ENCODE assay signal across 8 cellular contexts in genomic region chrX:49166914-49167739, GRCh38. TPM values are rescaled to one million over a fixed set of nuclear protein-coding genes. Genes with fewer than 3 reads are reported as not detected.
DNase-seq lines count a peak whose midpoint lies in the region; ATAC-seq and TF ChIP-seq lines count a peak whose summit lies in the region.

No MANE protein-coding gene starts in this region.

- DNase-seq in CD4-positive, CD25-positive, alpha-beta regulatory T cell = peak; percentile 52 to 74 (median 54)
- DNase-seq in HCEC 1CT (peak; percentile 65), fibroblast of gingiva (ENCODE audit: low read depth) (peak; percentile 74), type B pancreatic cell (ENCODE audit: extremely low spot score, unreplicated experiment) (no peak), NCI-H345 (lab: John Stamatoyannopoulos, UW) (no peak)
- peak; percentile 48 for DNase-seq in activated T-cell treated with anti-CD3 and anti-CD28 coated beads, Interleukin-2, amount 50 U/mL, for 4 hours

- H3K27me3 ChIP-seq in CD4-positive, CD25-positive, alpha-beta regulatory T cell (ENCODE audit: control insufficient read depth, insufficient read depth, low read length) = no peaks in the 10 kb centered on the region
- no peaks in the 10 kb centered on the region for H3K27me3 ChIP-seq in OCI-LY1 (ENCODE audit: insufficient read depth, low read length)

- no peaks in the 10 kb centered on the region for H3K9me2 ChIP-seq in OCI-LY1 (ENCODE audit: low read depth, low read length)

- H4K20me1 ChIP-seq in OCI-LY1 (ENCODE audit: insufficient read depth, low read length) = no peaks in the 10 kb centered on the region

- H3K4me1 ChIP-seq in CD4-positive, CD25-positive, alpha-beta regulatory T cell (ENCODE audit: control insufficient read depth, insufficient read depth, low read length, poor library complexity, severe bottlenecking) = peaks cover 27% of the 10 kb centered on the region
- H3K4me1 ChIP-seq in OCI-LY1 (ENCODE audit: insufficient read depth, low read length, severe bottlenecking) = peaks cover 34% of the 10 kb centered on the region

- peak overlapping the region; percentile 81 for H3K27ac ChIP-seq in CD4-positive, CD25-positive, alpha-beta regulatory T cell (ENCODE audit: insufficient read depth, low read length, poor library complexity, severe bottlenecking)
- peak overlapping the region; percentile 93 for H3K27ac ChIP-seq in OCI-LY1 (ENCODE audit: low read depth, low read length, poor library complexity, severe bottlenecking)

- peak overlapping the region; percentile 93 for H3K4me2 ChIP-seq in OCI-LY1 (ENCODE audit: low read length)

- no peaks in the 10 kb centered on the region for H3K36me3 Mint-ChIP-seq in CD4-positive, CD25-positive, alpha-beta regulatory T cell
- no peaks in the 10 kb centered on the region for H3K36me3 Mint-ChIP-seq in activated T-cell treated with anti-CD3 and anti-CD28 coated beads, Interleukin-2, amount 50 U/mL, for 4 hours (ENCODE audit: insufficient read depth)
- H3K36me3 Mint-ChIP-seq in nephron (ENCODE audit: low read depth) (no peaks in the 10 kb centered on the region), type B pancreatic cell (no peaks in the 10 kb centered on the region)

- peaks cover 0 to 1% (median 0%) of the 10 kb centered on the region in 7 donors for H3K9me3 Mint-ChIP-seq in CD4-positive, CD25-positive, alpha-beta regulatory T cell
- no peaks in the 10 kb centered on the region for H3K9me3 Mint-ChIP-seq in activated T-cell treated with anti-CD3 and anti-CD28 coated beads, Interleukin-2, amount 50 U/mL, for 4 hours
- peaks cover 6% of the 10 kb centered on the region for H3K9me3 Mint-ChIP-seq in nephron
- peaks cover 5% of the 10 kb centered on the region for H3K9me3 Mint-ChIP-seq in type B pancreatic cell

- H3K79me2 ChIP-seq in OCI-LY1 (ENCODE audit: insufficient read depth, low read length) = no peaks in the 10 kb centered on the region

- H3K9ac ChIP-seq in OCI-LY1 (ENCODE audit: low read length) = peak overlapping the region; percentile 72

- H3K36me3 ChIP-seq in CD4-positive, CD25-positive, alpha-beta regulatory T cell (ENCODE audit: control insufficient read depth, insufficient read depth, low read length) = no peaks in the 10 kb centered on the region
- no peaks in the 10 kb centered on the region for H3K36me3 ChIP-seq in OCI-LY1 (ENCODE audit: insufficient read depth, low read length)

- TF ChIP-seq CTCF in OCI-LY1 (IDR thresholded peaks at IDR 0.05; ENCODE audit: low read length) = no peak
- TF ChIP-seq CTCF in nephron (IDR thresholded peaks at IDR 0.05; ENCODE audit: unreplicated experiment in 3 of 3) = no peak
- TF ChIP-seq CTCF in type B pancreatic cell (conservative IDR thresholded peaks at IDR 0.05) = no peak

- no peak overlapping the region for H2AFZ ChIP-seq in OCI-LY1 (ENCODE audit: low read length)

- no peaks in the 10 kb centered on the region for H3K9me3 ChIP-seq in CD4-positive, CD25-positive, alpha-beta regulatory T cell (ENCODE audit: control insufficient read depth in 2 of 2, low read length in 2 of 2)
- H3K9me3 ChIP-seq in OCI-LY1 (ENCODE audit: low read length) = no peaks in the 10 kb centered on the region

- H3K4me3 Mint-ChIP-seq in CD4-positive, CD25-positive, alpha-beta regulatory T cell = peak overlapping the region; percentile 75 to 95 (median 90)
- peak overlapping the region; percentile 83 for H3K4me3 Mint-ChIP-seq in activated T-cell treated with anti-CD3 and anti-CD28 coated beads, Interleukin-2, amount 50 U/mL, for 4 hours
- H3K4me3 Mint-ChIP-seq in nephron (peak overlapping the region; percentile 77 to 84 (median 83)), type B pancreatic cell (peak overlapping the region; percentile 83)

- no peaks in the 10 kb centered on the region for H3K27me3 Mint-ChIP-seq in CD4-positive, CD25-positive, alpha-beta regulatory T cell
- H3K27me3 Mint-ChIP-seq in activated T-cell treated with anti-CD3 and anti-CD28 coated beads, Interleukin-2, amount 50 U/mL, for 4 hours (ENCODE audit: low read depth) = no peaks in the 10 kb centered on the region
- H3K27me3 Mint-ChIP-seq in nephron (ENCODE audit: low read depth) (peaks cover 17% of the 10 kb centered on the region), type B pancreatic cell (peaks cover 8% of the 10 kb centered on the region)

- peak overlapping the region; percentile 74 for H3K4me3 ChIP-seq in CD4-positive, CD25-positive, alpha-beta regulatory T cell (ENCODE audit: low read depth, low read length)
- peak overlapping the region; percentile 65 for H3K4me3 ChIP-seq in OCI-LY1 (ENCODE audit: low read depth, low read length, poor library complexity, severe bottlenecking)

- H3F3A ChIP-seq in OCI-LY1 (ENCODE audit: insufficient read depth, low read length) = no peaks in the 10 kb centered on the region

- peaks cover 0 to 46% (median 11%) of the 10 kb centered on the region in 4 donors for H3K4me1 Mint-ChIP-seq in CD4-positive, CD25-positive, alpha-beta regulatory T cell
- peaks cover 28% of the 10 kb centered on the region for H3K4me1 Mint-ChIP-seq in activated T-cell treated with anti-CD3 and anti-CD28 coated beads, Interleukin-2, amount 50 U/mL, for 4 hours (ENCODE audit: low read depth)
- H3K4me1 Mint-ChIP-seq in nephron = peaks cover 19% of the 10 kb centered on the region
- no peaks in the 10 kb centered on the region for H3K4me1 Mint-ChIP-seq in type B pancreatic cell (ENCODE audit: unreplicated experiment)

- peak; percentile 9 to 19 for ATAC-seq in CD4-positive, CD25-positive, alpha-beta regulatory T cell (ENCODE audit: low read depth in 2 of 2)
- ATAC-seq in activated T-cell treated with anti-CD3 and anti-CD28 coated beads, Interleukin-2, amount 50 U/mL, for 4 hours = peak; percentile 15 to 18

- H3K27ac Mint-ChIP-seq in CD4-positive, CD25-positive, alpha-beta regulatory T cell = peak overlapping the region; percentile 90 to 97 (median 94)
- peak overlapping the region; percentile 57 to 90 (median 83) for H3K27ac Mint-ChIP-seq in nephron
- H3K27ac Mint-ChIP-seq in type B pancreatic cell = peak overlapping the region; percentile 61

RNA-seq across cellular contexts. Expression of gene MAGIX, which starts 4.6 kb away (rescaled TPM):
- 0.57 TPM for total RNA-seq in CD4-positive, CD25-positive, alpha-beta regulatory T cell
- polyA plus RNA-seq in CD4-positive, CD25-positive, alpha-beta regulatory T cell = 1 to 10 TPM in 1 of 4 donors, under 1 TPM in 3; 0.49 to 1.0 (median 0.62) TPM
- total RNA-seq in activated T-cell treated with anti-CD3 and anti-CD28 coated beads, Interleukin-2, amount 50 U/mL, for 4 hours = 1 to 10 TPM in 1 of 3 donors, under 1 TPM in 2; 0.81 to 1.6 (median 0.84) TPM
- total RNA-seq in type B pancreatic cell (ENCODE audit: low replicate concordance) = 4.8 and 7.0 TPM in 2 replicates

RNA-seq across cellular contexts. Expression of gene PLP2, which starts 4.6 kb away (rescaled TPM):
- 141 TPM for total RNA-seq in CD4-positive, CD25-positive, alpha-beta regulatory T cell
- polyA plus RNA-seq in CD4-positive, CD25-positive, alpha-beta regulatory T cell = 100 to 1,000 TPM; 222 to 354 (median 242) TPM
- 100 to 1,000 TPM; 111 to 134 (median 126) TPM for total RNA-seq in activated T-cell treated with anti-CD3 and anti-CD28 coated beads, Interleukin-2, amount 50 U/mL, for 4 hours
- 25.7 and 28.2 TPM in 2 replicates for total RNA-seq in type B pancreatic cell (ENCODE audit: low replicate concordance)

RNA-seq across cellular contexts. Expression of gene PRICKLE3, which starts 19.0 kb away (rescaled TPM):
- total RNA-seq in CD4-positive, CD25-positive, alpha-beta regulatory T cell = 7.3 TPM
- polyA plus RNA-seq in CD4-positive, CD25-positive, alpha-beta regulatory T cell = 1 to 10 TPM; 2.7 to 4.7 (median 3.5) TPM
- 10 to 100 TPM in 2 of 3 donors, 1 to 10 TPM in 1; 9.2 to 11.7 (median 10.3) TPM for total RNA-seq in activated T-cell treated with anti-CD3 and anti-CD28 coated beads, Interleukin-2, amount 50 U/mL, for 4 hours
- total RNA-seq in type B pancreatic cell (ENCODE audit: low replicate concordance) = 8.7 and 13.2 TPM in 2 replicates

RNA-seq across cellular contexts. Expression of gene SYP, which starts 32.9 kb away (rescaled TPM):
- total RNA-seq in CD4-positive, CD25-positive, alpha-beta regulatory T cell = 1.3 TPM
- polyA plus RNA-seq in CD4-positive, CD25-positive, alpha-beta regulatory T cell = under 1 TPM; 0.67 to 0.95 (median 0.84) TPM
- total RNA-seq in activated T-cell treated with anti-CD3 and anti-CD28 coated beads, Interleukin-2, amount 50 U/mL, for 4 hours = 1 to 10 TPM; 3.1 to 5.3 (median 3.8) TPM
- total RNA-seq in type B pancreatic cell (ENCODE audit: low replicate concordance) = 13.6 and 14.8 TPM in 2 replicates

RNA-seq across cellular contexts. Expression of gene GPKOW, which starts 43.6 kb away (rescaled TPM):
- total RNA-seq in CD4-positive, CD25-positive, alpha-beta regulatory T cell = 17.4 TPM
- 10 to 100 TPM; 34.9 to 43.0 (median 37.7) TPM for polyA plus RNA-seq in CD4-positive, CD25-positive, alpha-beta regulatory T cell
- total RNA-seq in activated T-cell treated with anti-CD3 and anti-CD28 coated beads, Interleukin-2, amount 50 U/mL, for 4 hours = 10 to 100 TPM; 21.2 to 28.4 (median 24.6) TPM
- total RNA-seq in type B pancreatic cell (ENCODE audit: low replicate concordance) = 16.4 and 17.8 TPM in 2 replicates

Comparison
In these comparisons a context has a peak if more than half of its experiments do, and no peak if none do; other contexts are left out.
1. DNase-seq: peak in CD4-positive, CD25-positive, alpha-beta regulatory T cell (3 of 3), HCEC 1CT (single experiment), activated T-cell treated with anti-CD3 and anti-CD28 coated beads, Interleukin-2, amount 50 U/mL, for 4 hours (single experiment) and fibroblast of gingiva (single experiment); none in type B pancreatic cell (single experiment) and NCI-H345 (single experiment).
2. Peak in every context shown above with its lines, with median percentiles within 50 percentile points of each other: H3K27ac Mint-ChIP-seq and H3K4me3 Mint-ChIP-seq.